ENCODE assay signal across 1 cellular context in genomic region chr9:93340091-93340490, GRCh38.
TF ChIP-seq lines count a peak whose summit lies in the region.

No MANE protein-coding gene starts in this region.

TF ChIP-seq in H1, 55 proteins besides CTCF, POLR2A, EP300 and RAD21:
- TF ChIP-seq RBBP5 (IDR thresholded peaks at IDR 0.05; ENCODE audit: borderline replicate concordance, low read depth, low read length) (no peak), CTBP2 (IDR thresholded peaks at IDR 0.05; ENCODE audit: borderline replicate concordance, insufficient read depth, insufficient read length, low read length) (no peak), KDM5A (IDR thresholded peaks at IDR 0.05; ENCODE audit: low read length) (no peak), CBX5 (IDR thresholded peaks at IDR 0.05; ENCODE audit: low read depth, low read length) (no peak), HDAC2 (IDR thresholded peaks at IDR 0.05; ENCODE audit: borderline replicate concordance in 1 of 2, low read depth in 2 of 2, low read length in 2 of 2) (no peak), SP2 (IDR thresholded peaks at IDR 0.05; ENCODE audit: low read length) (no peak), MAFK (IDR thresholded peaks at IDR 0.05; ENCODE audit: low read depth, low read length) (no peak), SUZ12 (IDR thresholded peaks at IDR 0.05; ENCODE audit: low read length) (no peak), SIX5 (IDR thresholded peaks at IDR 0.05; ENCODE audit: low read depth, low read length) (no peak), HDAC6 (IDR thresholded peaks at IDR 0.05; ENCODE audit: low read depth, low read length) (no peak), NRF1 (IDR thresholded peaks at IDR 0.05; ENCODE audit: low read depth, low read length) (no peak), SP4 (IDR thresholded peaks at IDR 0.05; ENCODE audit: low read length) (no peak), SIN3A (conservative IDR thresholded peaks at IDR 0.05 in 1 of 2, IDR thresholded peaks at IDR 0.05 in 1 of 2; ENCODE audit: low read depth in 1 of 2, low read length in 2 of 2) (no peak), KDM1A (IDR thresholded peaks at IDR 0.05; ENCODE audit: borderline replicate concordance, low read length) (no peak), SIRT6 (IDR thresholded peaks at IDR 0.05; ENCODE audit: low read length) (no peak), TEAD4 (IDR thresholded peaks at IDR 0.05; ENCODE audit: low read depth, low read length) (no peak), CHD2 (IDR thresholded peaks at IDR 0.05; ENCODE audit: low read length) (no peak), USF2 (IDR thresholded peaks at IDR 0.05; ENCODE audit: low read length) (no peak), E2F6 (IDR thresholded peaks at IDR 0.05) (no peak)
